8 cellular contexts compared by ENCODE assay signal in genomic region chr17:16363749-16364536, GRCh38. TPM values are rescaled to one million over a fixed set of nuclear protein-coding genes. Genes with fewer than 3 reads are reported as not detected.
DNase-seq lines count a peak whose midpoint lies in the region; TF ChIP-seq lines count a peak whose summit lies in the region.

No MANE protein-coding gene starts in this region.

- TF ChIP-seq POLR2A in vagina (IDR thresholded peaks at IDR 0.05): no peak

- intact Hi-C loops in vagina (cut with DNase I): no loop called here

- H3K4me1 Mint-ChIP-seq in glutamatergic neuron (ENCODE audit: low read depth, unreplicated experiment) (no peaks in the 10 kb centered on the region), progenitor cell of endocrine pancreas (ENCODE audit: low read depth) (no peaks in the 10 kb centered on the region)

- H3K27me3 ChIP-seq in Loucy (ENCODE audit: insufficient read depth, low read length, poor library complexity, severe bottlenecking) (no peaks in the 10 kb centered on the region), vagina (no peaks in the 10 kb centered on the region)

- no peak overlapping the region for H3K27ac ChIP-seq in SK-N-MC
- peak overlapping the region; percentile 68 for H3K27ac ChIP-seq in vagina

- H3K4me1 ChIP-seq in Loucy (ENCODE audit: insufficient read depth, low read length, poor library complexity, severe bottlenecking) (peaks cover 5% of the 10 kb centered on the region), vagina (peaks cover 6% of the 10 kb centered on the region)

- H3K4me3 ChIP-seq in Loucy (ENCODE audit: low read length, poor library complexity, severe bottlenecking) (no peak overlapping the region), SK-N-MC (no peak overlapping the region), vagina (no peak overlapping the region)

- peak; percentile 90 for TF ChIP-seq CTCF in GM20000 (IDR thresholded peaks at IDR 0.05; ENCODE audit: extremely low read depth, missing control alignments)
- peak; percentile 97 for TF ChIP-seq CTCF in Loucy (conservative IDR thresholded peaks at IDR 0.05; ENCODE audit: low read length)
- peak; percentile 94 for TF ChIP-seq CTCF in glutamatergic neuron (IDR thresholded peaks at IDR 0.05; ENCODE audit: partially characterized antibody, unreplicated experiment)
- TF ChIP-seq CTCF in progenitor cell of endocrine pancreas (IDR thresholded peaks at IDR 0.05; ENCODE audit: unreplicated experiment): peak; percentile 96
- peak; percentile 75 to 78 (median 78) for TF ChIP-seq CTCF in vagina (IDR thresholded peaks at IDR 0.05)

- H3K9me2 ChIP-seq in Loucy (replicated peaks; ENCODE audit: low read depth, low read length): no peaks in the 10 kb centered on the region

- H3K9ac ChIP-seq in Loucy (ENCODE audit: low read depth, low read length, poor library complexity, severe bottlenecking): peak overlapping the region; percentile 0
- no peak overlapping the region for H3K9ac ChIP-seq in SK-N-MC (ENCODE audit: insufficient read length)

- H3K27ac Mint-ChIP-seq in glutamatergic neuron (ENCODE audit: unreplicated experiment) (no peak overlapping the region), progenitor cell of endocrine pancreas (no peak overlapping the region)

- H3K27me3 Mint-ChIP-seq in glutamatergic neuron (ENCODE audit: unreplicated experiment): no peaks in the 10 kb centered on the region
- no peaks in the 10 kb centered on the region for H3K27me3 Mint-ChIP-seq in progenitor cell of endocrine pancreas

- H3K36me3 Mint-ChIP-seq in glutamatergic neuron (ENCODE audit: unreplicated experiment) (no peaks in the 10 kb centered on the region), progenitor cell of endocrine pancreas (ENCODE audit: insufficient read depth) (no peaks in the 10 kb centered on the region)

- H2AFZ ChIP-seq in Loucy (ENCODE audit: low read length): peak overlapping the region; percentile 77

- H3K36me3 ChIP-seq in Loucy (ENCODE audit: insufficient read depth, low read length) (no peaks in the 10 kb centered on the region), SK-N-MC (ENCODE audit: insufficient read depth, low read length) (no peaks in the 10 kb centered on the region), vagina (no peaks in the 10 kb centered on the region)

- H3K4me3 Mint-ChIP-seq in glutamatergic neuron (ENCODE audit: unreplicated experiment) (no peak overlapping the region), progenitor cell of endocrine pancreas (ENCODE audit: low read depth) (no peak overlapping the region)

- no peaks in the 10 kb centered on the region for H3K9me3 ChIP-seq in Loucy (ENCODE audit: insufficient read depth, low read depth, low read length)
- no peaks in the 10 kb centered on the region for H3K9me3 ChIP-seq in SK-N-MC (ENCODE audit: low read depth, low read length)
- no peaks in the 10 kb centered on the region for H3K9me3 ChIP-seq in vagina

- H3K9me3 Mint-ChIP-seq in glutamatergic neuron (ENCODE audit: unreplicated experiment) (no peaks in the 10 kb centered on the region), progenitor cell of endocrine pancreas (ENCODE audit: low read depth) (no peaks in the 10 kb centered on the region)

- DNase-seq in CD1c-positive myeloid dendritic cell (ENCODE audit: extremely low spot score): peak; percentile 83
- DNase-seq in GM20000 (ENCODE audit: low spot score): peak; percentile 79
- peak; percentile 26 for DNase-seq in SK-N-MC (ENCODE audit: low read depth, low spot score)
- peak; percentile 77 for DNase-seq in activated naive CD4-positive, alpha-beta T cell treated with Interleukin-2 at 50 U/mL for 16 hours
- DNase-seq in glutamatergic neuron: peak; percentile 85
- peak; percentile 63 for DNase-seq in progenitor cell of endocrine pancreas (ENCODE audit: low spot score, unreplicated experiment)
- DNase-seq in vagina (ENCODE audit: extremely low spot score in 2 of 2): no peak

- no peaks in the 10 kb centered on the region for H3F3A ChIP-seq in Loucy (ENCODE audit: low read depth)

- H3K79me2 ChIP-seq in Loucy (ENCODE audit: insufficient read depth, low read length): no peaks in the 10 kb centered on the region

- no peak overlapping the region for H3K4me2 ChIP-seq in Loucy (ENCODE audit: low read depth, low read length, poor library complexity, severe bottlenecking)

- no peaks in the 10 kb centered on the region for H4K20me1 ChIP-seq in Loucy (ENCODE audit: insufficient read depth, low read length, poor library complexity, severe bottlenecking)

RNA-seq across cellular contexts. Expression of gene CENPV, which starts 10.7 kb away (rescaled TPM):
- total RNA-seq in glutamatergic neuron (ENCODE audit: unreplicated experiment) (178 TPM), progenitor cell of endocrine pancreas (201 and 206 TPM in 2 replicates), vagina (4.2 TPM)

RNA-seq across cellular contexts. Expression of gene UBB, which starts 16.9 kb away (rescaled TPM):
- total RNA-seq in glutamatergic neuron (ENCODE audit: unreplicated experiment): 1,286 TPM
- total RNA-seq in progenitor cell of endocrine pancreas: 1,450 and 1,477 TPM in 2 replicates
- 625 TPM for total RNA-seq in vagina

RNA-seq across cellular contexts. Expression of gene TRPV2, which starts 51.4 kb away (rescaled TPM):
- total RNA-seq in glutamatergic neuron (ENCODE audit: unreplicated experiment) (27.0 TPM), progenitor cell of endocrine pancreas (1.3 and 2.1 TPM in 2 replicates), vagina (22.3 TPM)

Comparison
In these comparisons a context has a peak if more than half of its experiments do, and no peak if none do; other contexts are left out.
1. DNase-seq: peak in CD1c-positive myeloid dendritic cell (single experiment), GM20000 (single experiment), SK-N-MC (single experiment), activated naive CD4-positive, alpha-beta T cell treated with Interleukin-2 at 50 U/mL for 16 hours (single experiment), glutamatergic neuron (single experiment) and progenitor cell of endocrine pancreas (single experiment); none in vagina (0 of 2).
2. RNA of gene CENPV, which starts 10.7 kb away (total RNA-seq): 201 to 206 TPM in progenitor cell of endocrine pancreas and 178 TPM in glutamatergic neuron (single experiment); 4.2 TPM in vagina (single experiment); every median in the first group is over 10 times any median in the second.
3. Peak in every context shown above with its lines, with median percentiles within 50 percentile points of each other: CTCF ChIP-seq.